19 cellular contexts compared by ENCODE assay signal in the genomic region with DNA sequence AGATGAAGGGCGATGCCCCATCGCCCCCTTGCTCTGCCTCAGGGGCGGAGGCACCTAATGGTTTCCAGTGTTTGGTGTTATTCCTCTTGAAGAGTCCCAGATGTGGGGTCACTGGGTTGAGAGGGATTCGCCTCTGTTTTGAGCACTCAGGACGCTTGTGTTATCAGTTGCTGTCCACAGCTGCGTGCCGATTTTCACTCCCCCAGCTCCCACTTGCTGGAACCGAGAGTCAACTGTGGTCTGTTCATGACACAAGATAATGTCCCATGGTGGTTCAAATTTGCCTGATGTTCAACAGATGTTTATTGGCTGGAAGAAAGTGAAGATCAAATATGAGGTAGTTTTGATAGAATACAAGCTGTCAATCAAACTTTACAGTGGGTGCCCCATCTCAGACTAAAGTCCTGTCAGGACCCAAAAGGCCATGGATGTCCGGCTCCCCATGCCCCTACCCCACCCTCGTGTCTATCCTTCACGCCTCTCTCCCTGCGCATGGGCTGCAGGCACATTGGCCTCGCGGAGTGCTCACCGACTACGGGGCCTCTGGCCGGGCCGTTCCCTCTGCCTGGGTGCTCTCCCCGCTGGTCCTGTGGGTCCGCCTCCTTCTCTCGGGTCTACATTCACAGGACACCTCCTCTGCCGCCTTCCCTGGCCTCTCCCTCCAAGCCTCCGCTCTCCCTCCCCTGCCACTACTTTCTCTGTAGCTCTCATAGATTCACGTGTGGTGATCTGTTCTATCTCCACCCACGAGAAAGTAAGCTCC. TPM values are rescaled to one million over a fixed set of nuclear protein-coding genes. Genes with fewer than 3 reads are reported as not detected.
A peak's percentile ranks its signal among the peaks of the same experiment; 100 is the strongest.
DNase-seq lines count a peak whose midpoint lies in the region; ATAC-seq, FAIRE-seq and TF ChIP-seq lines count a peak whose summit lies in the region.
"Had no signal": no experiment of that assay in that cellular context is flagged by ENCODE, and none has a peak within 500 bp of the region (broad histone marks: within the 10 kb centered on the region; RNA-seq: fewer than 3 reads in every experiment).

No MANE protein-coding gene starts in this region.

- TF ChIP-seq EP300 in transverse colon (IDR thresholded peaks at IDR 0.05; ENCODE audit: low read depth) = no peak

- H3K4me1 Mint-ChIP-seq in chondrocyte (ENCODE audit: low read depth) (peaks cover 7% of the 10 kb centered on the region), neural crest cell (peaks cover 21% of the 10 kb centered on the region)
- H3K4me1 Mint-ChIP-seq in activated CD4-positive, alpha-beta T cell treated with anti-CD3 and anti-CD28 coated beads for 36 hours = peaks cover 20% of the 10 kb centered on the region

- H3K27ac ChIP-seq in transverse colon = no peak overlapping the region
- H3K27ac ChIP-seq: C4-2B, SJSA1 had no signal

- H3K9me3 Mint-ChIP-seq in chondrocyte (ENCODE audit: low read depth) = no peaks in the 10 kb centered on the region
- H3K9me3 Mint-ChIP-seq in neural crest cell = no peaks in the 10 kb centered on the region
- H3K9me3 Mint-ChIP-seq in activated CD4-positive, alpha-beta T cell treated with anti-CD3 and anti-CD28 coated beads for 36 hours (ENCODE audit: low read depth) = no peaks in the 10 kb centered on the region

- ATAC-seq in activated CD4-positive, alpha-beta T cell treated with anti-CD3 and anti-CD28 coated beads for 36 hours = no peak
- no peak for ATAC-seq in GM18511 (IDR thresholded peaks at IDR 0.05; ENCODE audit: unreplicated experiment)
- ATAC-seq: PC-3 had no signal

- H3K27ac Mint-ChIP-seq in chondrocyte (ENCODE audit: unreplicated experiment) (no peak overlapping the region), neural crest cell (ENCODE audit: unreplicated experiment) (peak overlapping the region; percentile 78)
- H3K27ac Mint-ChIP-seq in activated CD4-positive, alpha-beta T cell treated with anti-CD3 and anti-CD28 coated beads for 36 hours = no peak overlapping the region

- peak; percentile 82 for FAIRE-seq in GM12891 (lab: Jason Lieb, UNC)

- H3K4me3 Mint-ChIP-seq in chondrocyte (ENCODE audit: unreplicated experiment) (no peak overlapping the region), neural crest cell (peak overlapping the region; percentile 52)
- no peak overlapping the region for H3K4me3 Mint-ChIP-seq in activated CD4-positive, alpha-beta T cell treated with anti-CD3 and anti-CD28 coated beads for 36 hours

- CTCF ChIA-PET in HEK293T (lab: Yijun Ruan, JAX) = interaction anchor here (1.0 kb wide), 1 partner anchor 15 kb away, joined by 4 read pairs; no protein-coding TSS in a partner anchor
- CTCF ChIA-PET in activated CD4-positive, alpha-beta T cell treated with anti-CD3 and anti-CD28 coated beads for 36 hours (lab: Charles Lee) = interaction anchor here (0.6 kb wide), 2 partner anchors 43 to 124 kb away, joined by 3 read pairs; no protein-coding TSS in a partner anchor

- H3K4me3 ChIP-seq in transverse colon = no peak overlapping the region
- H3K4me3 ChIP-seq: HAP-1, SJSA1 had no signal

- WGBS in transverse colon (ENCODE audit: low coverage in 1 of 2), 2 donors = 77% methylated on average over 25 of the region's 25 CpGs; no CpG with 5 or more reads in 1 of the 2 donors

- H3K27me3 Mint-ChIP-seq in chondrocyte (ENCODE audit: low read depth) (no peaks in the 10 kb centered on the region), neural crest cell (ENCODE audit: low read depth) (no peaks in the 10 kb centered on the region)
- H3K27me3 Mint-ChIP-seq in activated CD4-positive, alpha-beta T cell treated with anti-CD3 and anti-CD28 coated beads for 36 hours = no peaks in the 10 kb centered on the region

- intact Hi-C loops in transverse colon (cut with DNase I; ENCODE audit: low total_unique reads) = loop anchor here (10.0 kb wide), 1 partner anchor 144 kb away; no protein-coding TSS in a partner anchor
- intact Hi-C loops in activated CD4-positive, alpha-beta T cell treated with anti-CD3 and anti-CD28 coated beads for 36 hours (cut with DNase I, micrococcal nuclease) = no loop called here

- POLR2A ChIA-PET in HEK293T (lab: Yijun Ruan, JAX) = no interaction called here
- POLR2A ChIA-PET in activated CD4-positive, alpha-beta T cell treated with anti-CD3 and anti-CD28 coated beads for 36 hours (lab: Charles Lee) = no interaction called here

- TF ChIP-seq CTCF in chondrocyte (IDR thresholded peaks at IDR 0.05) (no peak), neural crest cell (conservative IDR thresholded peaks at IDR 0.05) (no peak), transverse colon (IDR thresholded peaks at IDR 0.05) (no peak)

- no peaks in the 10 kb centered on the region for H3K27me3 ChIP-seq in transverse colon
- H3K27me3 ChIP-seq: SJSA1 had no signal

- no peak for DNase-seq in GM12891 (ENCODE audit: insufficient read length, low spot score)
- DNase-seq in HEK293T (ENCODE audit: extremely low spot score) = no peak
- peak; percentile 86 for DNase-seq in chondrocyte (ENCODE audit: low spot score)
- no peak for DNase-seq in neural crest cell (ENCODE audit: low read depth, low spot score)
- no peak for DNase-seq in transverse colon
- no peak for DNase-seq in activated CD4-positive, alpha-beta T cell treated with anti-CD3 and anti-CD28 coated beads for 36 hours
- DNase-seq: DND-41; GDM1; KBM-7; MV-4-11; NCI-H1417 treated with DMSO at 0.1 percent for 48 hours; NCI-H1930; NCI-H446; NK-92 treated with Interleukin-12 subunit alpha and Interleukin-12 subunit beta, amount 100 ng/mL, for 24 hours; PC-3 had no signal

- H3K9me3 ChIP-seq in transverse colon = no peaks in the 10 kb centered on the region
- H3K9me3 ChIP-seq: HAP-1, SJSA1 had no signal

- no peaks in the 10 kb centered on the region for H3K36me3 ChIP-seq in transverse colon
- H3K36me3 ChIP-seq: HAP-1, SJSA1 had no signal

- H3K36me3 Mint-ChIP-seq in chondrocyte (ENCODE audit: low read depth) (no peaks in the 10 kb centered on the region), neural crest cell (ENCODE audit: low read depth) (no peaks in the 10 kb centered on the region)
- H3K36me3 Mint-ChIP-seq in activated CD4-positive, alpha-beta T cell treated with anti-CD3 and anti-CD28 coated beads for 36 hours (ENCODE audit: low read depth) = no peaks in the 10 kb centered on the region

- peaks cover 0 to 9% (median 0%) of the 10 kb centered on the region in 4 donors for H3K4me1 ChIP-seq in transverse colon

- TF ChIP-seq POLR2A in GM12891 (IDR thresholded peaks at IDR 0.05; ENCODE audit: low read depth, low read length) = no peak
- no peak for TF ChIP-seq POLR2A in transverse colon (IDR thresholded peaks at IDR 0.05)

- in situ Hi-C loops in transverse colon (cut with MboI; ENCODE audit: low pct_ligation_motif_present in 1 of 4, low pct_unique_long_range_greater_than_20kb in 1 of 4, low sequenced_read_pairs in 3 of 4) = loop anchor here in 2 of 4 donors (25.0 kb wide), 1 partner anchor 142 kb away; a partner anchor contains a TSS

TF ChIP-seq in GM12891, 5 proteins besides CTCF, POLR2A, EP300 and RAD21:
- TF ChIP-seq SPI1 (IDR thresholded peaks at IDR 0.05; ENCODE audit: low read depth, low read length) (no peak), POU2F2 (IDR thresholded peaks at IDR 0.05; ENCODE audit: low read depth, low read length) (peak; percentile 67; the same call in 1 of the 2 replicates), PAX5 (IDR thresholded peaks at IDR 0.05; ENCODE audit: insufficient read depth, low read length, severe bottlenecking) (no peak)

TF ChIP-seq in HEK293T, 16 proteins besides CTCF, POLR2A, EP300 and RAD21:
- TF ChIP-seq L3MBTL2 (conservative IDR thresholded peaks at IDR 0.05) = no peak
- no peak for TF ChIP-seq SP1 (IDR thresholded peaks at IDR 0.05)
- TF ChIP-seq, protein P1, sequence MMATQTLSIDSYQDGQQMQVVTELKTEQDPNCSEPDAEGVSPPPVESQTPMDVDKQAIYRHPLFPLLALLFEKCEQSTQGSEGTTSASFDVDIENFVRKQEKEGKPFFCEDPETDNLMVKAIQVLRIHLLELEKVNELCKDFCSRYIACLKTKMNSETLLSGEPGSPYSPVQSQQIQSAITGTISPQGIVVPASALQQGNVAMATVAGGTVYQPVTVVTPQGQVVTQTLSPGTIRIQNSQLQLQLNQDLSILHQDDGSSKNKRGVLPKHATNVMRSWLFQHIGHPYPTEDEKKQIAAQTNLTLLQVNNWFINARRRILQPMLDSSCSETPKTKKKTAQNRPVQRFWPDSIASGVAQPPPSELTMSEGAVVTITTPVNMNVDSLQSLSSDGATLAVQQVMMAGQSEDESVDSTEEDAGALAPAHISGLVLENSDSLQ (IDR thresholded peaks at IDR 0.05) = peak; percentile 71
- TF ChIP-seq ELF4 (IDR thresholded peaks at IDR 0.05) = no peak
- no peak for TF ChIP-seq LEF1 (IDR thresholded peaks at IDR 0.05; ENCODE audit: borderline replicate concordance)
- no peak for TF ChIP-seq ARNT (IDR thresholded peaks at IDR 0.05)

RNA-seq across cellular contexts. Expression of a gene that starts 6.9 kb away (rescaled TPM):
- polyA plus RNA-seq in GM12891 (2012; ENCODE audit: low read depth, missing spikeins) = 49.2 TPM
- 15.0 to 20.1 TPM (median 18.4 TPM) in 3 replicates for total RNA-seq in chondrocyte
- 25.8 and 29.4 TPM in 2 replicates for total RNA-seq in neural crest cell
- total RNA-seq in transverse colon = 10 to 100 TPM; 18.7 to 28.9 (median 25.0) TPM
- 10 to 100 TPM; 66.4 to 83.7 TPM for total RNA-seq in activated CD4-positive, alpha-beta T cell treated with anti-CD3 and anti-CD28 coated beads for 36 hours
